27 cellular contexts compared by ENCODE assay signal in the genomic region with DNA sequence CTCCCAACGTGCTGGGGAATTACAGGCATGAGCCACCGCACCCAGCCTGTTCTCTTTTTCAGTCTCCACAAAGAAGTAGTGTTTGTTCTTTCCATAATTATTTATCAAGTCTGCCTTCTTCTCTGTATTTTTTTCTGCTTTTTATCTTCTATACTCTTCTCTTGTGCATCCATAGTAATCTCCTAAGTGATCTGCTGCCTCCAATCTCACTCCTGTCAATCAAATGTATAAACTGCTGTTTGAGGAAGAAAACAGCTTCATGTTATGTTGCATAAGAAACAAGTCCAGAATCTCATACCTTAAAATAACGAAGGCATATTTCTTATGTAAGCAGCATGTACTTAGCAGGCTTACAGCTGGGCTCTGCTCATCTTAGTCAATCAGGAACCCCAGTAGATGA.
"Had no signal": no experiment of that assay in that cellular context is flagged by ENCODE, and none has a peak within 500 bp of the region (broad histone marks: within the 10 kb centered on the region; RNA-seq: fewer than 3 reads in every experiment).

No MANE protein-coding gene starts in this region.

- H3K4me1 ChIP-seq: colonic mucosa, esophagus squamous epithelium, gastrocnemius medialis, heart right ventricle, left lung, lower lobe of right lung had no signal

- H3K27ac ChIP-seq: colonic mucosa, epithelial cell of prostate, esophagus squamous epithelium, gastrocnemius medialis, heart right ventricle, left lung, lower lobe of right lung had no signal

- H3K9me3 ChIP-seq: colonic mucosa, esophagus squamous epithelium, gastrocnemius medialis, left lung, lower lobe of right lung, mucosa of descending colon had no signal

- H3K4me3 ChIP-seq: colonic mucosa, esophagus squamous epithelium, gastrocnemius medialis, heart right ventricle, left lung, lower lobe of right lung, mucosa of descending colon had no signal

- H3K36me3 ChIP-seq: colonic mucosa, esophagus squamous epithelium, gastrocnemius medialis, heart right ventricle, left lung, lower lobe of right lung had no signal

- FAIRE-seq: endometrium, islet of Langerhans, keratinocyte had no signal

- DNase-seq: colonic mucosa; cortex of kidney; effector CD8-positive, alpha-beta T cell; effector memory CD8-positive, alpha-beta T cell; endodermal cell; erythroblast; esophagus squamous epithelium; foreskin fibroblast; foreskin melanocyte; gastrocnemius medialis; glutamatergic neuron; head of caudate nucleus; heart right ventricle; hippocampal formation; left cardiac atrium; left lung; left ventricle myocardium superior; lower lobe of right lung; mesendoderm; midbrain; mucosa of descending colon; naive B cell had no signal

- ATAC-seq: effector memory CD8-positive, alpha-beta T cell; esophagus mucosa; gastrocnemius medialis; heart right ventricle; left cardiac atrium; left lung; left ventricle myocardium superior; lower lobe of right lung; mucosa of descending colon had no signal

- H3K27me3 ChIP-seq: colonic mucosa, esophagus squamous epithelium, gastrocnemius medialis, heart right ventricle, left lung had no signal
